ENCODE assay signal across 26 cellular contexts in genomic region chr3:26653811-26654379, GRCh38. TPM values are rescaled to one million over a fixed set of nuclear protein-coding genes. Genes with fewer than 3 reads are reported as not detected.
"Had no signal": no experiment of that assay in that cellular context is flagged by ENCODE, and none has a peak within 500 bp of the region (broad histone marks: within the 10 kb centered on the region; RNA-seq: fewer than 3 reads in every experiment).

No MANE protein-coding gene starts in this region.

- FAIRE-seq: bronchial epithelial cell had no signal

- H3K4me3 ChIP-seq: adrenal gland had no signal

- H3K27ac ChIP-seq: adrenal gland had no signal

- H3K36me3 ChIP-seq: adrenal gland had no signal

- ATAC-seq: activated CD4-positive, CD25-positive, alpha-beta regulatory T cell treated with anti-CD3 and anti-CD28 coated beads, Interleukin-2, amount 50 U/mL, for 24 hours; activated CD8-positive, alpha-beta T cell treated with anti-CD3 and anti-CD28 coated beads for 36 hours; activated T-cell treated with anti-CD3 and anti-CD28 coated beads, Interleukin-2, amount 50 U/mL, for 72 hours; Panc1; Right ventricle myocardium inferior had no signal

- DNase-seq: activated CD4-positive, alpha-beta T cell treated with anti-CD3 and anti-CD28 coated beads for 4 hours; activated CD8-positive, alpha-beta memory T cell treated with anti-CD3 and anti-CD28 coated beads, Interleukin-2, amount 50 U/mL, for 4 hours; activated CD8-positive, alpha-beta T cell treated with anti-CD3 and anti-CD28 coated beads for 36 hours; activated gamma-delta T cell treated with Interleukin-2 at 50 U/mL for 16 hours; activated naive CD4-positive, alpha-beta T cell treated with anti-CD3 and anti-CD28 coated beads, Interleukin-2, amount 10 ng/mL, durations not matched to agents 7 days and 5 days; activated naive CD8-positive, alpha-beta T cell treated with anti-CD3 and anti-CD28 coated beads, Interleukin-2, amount 10 ng/mL, durations not matched to agents 7 days and 5 days; activated T-cell treated with anti-CD3 and anti-CD28 coated beads, Interleukin-2, amount 50 U/mL, for 72 hours; adrenal gland; aorta; central memory CD4-positive, alpha-beta T cell; Karpas-422; NCI-H1048; NCI-H1417; NCI-H1930; NCI-H2107; NCI-H2171 treated with DMSO at 0.1 percent for 48 hours; NCI-H226; NCI-H526; RPMI8226 had no signal

- H3K27me3 ChIP-seq: adrenal gland had no signal

- H3K9me3 ChIP-seq: adrenal gland had no signal

- H3K4me1 ChIP-seq: adrenal gland had no signal

RNA-seq across cellular contexts. Expression of gene LRRC3B, which starts 31.3 kb away (rescaled TPM):
- total RNA-seq: activated CD8-positive, alpha-beta T cell treated with anti-CD3 and anti-CD28 coated beads for 36 hours; activated naive CD8-positive, alpha-beta T cell treated with anti-CD3 and anti-CD28 coated beads, Interleukin-2, amount 10 ng/mL, durations not matched to agents 7 days and 5 days; activated T-cell treated with anti-CD3 and anti-CD28 coated beads, Interleukin-2, amount 50 U/mL, for 72 hours; activated T-helper 2 cell treated with anti-CD3 and anti-CD28 coated beads, Interferon-gamma antibody, Interleukin-2, Interleukin-4, amounts not matched to agents 10 μg/mL and 5 μg/mL and 100 μg/mL, durations not matched to agents 14 hours and 24 hours and 36 hours; bronchial epithelial cell; NCI-H460; OCI-LY7 had no signal
- polyA plus RNA-seq: aorta had no signal
